Comparison of ENCODE assay signal across 16 cellular contexts in genomic region chr3:159593927-159594605, GRCh38.
DNase-seq lines count a peak whose midpoint lies in the region; FAIRE-seq and TF ChIP-seq lines count a peak whose summit lies in the region.
"Had no signal": no experiment of that assay in that cellular context is flagged by ENCODE, and none has a peak within 500 bp of the region (broad histone marks: within the 10 kb centered on the region; RNA-seq: fewer than 3 reads in every experiment).

No MANE protein-coding gene starts in this region.

- intact Hi-C loops in CD14-positive monocyte (cut with micrococcal nuclease), result no loop called here
- intact Hi-C loops in kidney (cut with DNase I), result no loop called here

- no peaks in the 10 kb centered on the region for H3K4me1 ChIP-seq in kidney (ENCODE audit: control insufficient read depth in 1 of 2, insufficient read depth in 1 of 2, low read depth in 1 of 2, low read length in 2 of 2)

- H3K9me3 ChIP-seq in kidney (ENCODE audit: control insufficient read depth in 1 of 2, low read length in 2 of 2), result no peaks in the 10 kb centered on the region

- H3K9me3 Mint-ChIP-seq in CD14-positive monocyte, result peaks cover 0 to 5% (median 2%) of the 10 kb centered on the region in 7 donors
- H3K9me3 Mint-ChIP-seq: HFFc6 had no signal

- H3K27ac ChIP-seq in VCaP, result peak overlapping the region; percentile 81
- no peak overlapping the region for H3K27ac ChIP-seq in kidney (ENCODE audit: low read depth in 2 of 2, low read length in 2 of 2)

- no peak overlapping the region for H3K9ac ChIP-seq in kidney (ENCODE audit: low read length in 2 of 2)

- H3K36me3 ChIP-seq in kidney (ENCODE audit: control insufficient read depth in 1 of 2, insufficient read depth in 2 of 2, low read length in 2 of 2), result no peaks in the 10 kb centered on the region

- no peak overlapping the region for H3K27ac Mint-ChIP-seq in CD14-positive monocyte
- H3K27ac Mint-ChIP-seq: CD8-positive, alpha-beta T cell; HFFc6 had no signal

- DNase-seq in DMS153 (lab: John Stamatoyannopoulos, UW) (peak; percentile 8), DMS153 treated with DMSO at 0.1 percent for 48 hours (lab: John Stamatoyannopoulos, UW; ENCODE audit: unreplicated experiment) (no peak), NCI-H1105 (lab: John Stamatoyannopoulos, UW) (peak; percentile 50), lung microvascular endothelial cell (ENCODE audit: low read depth in 2 of 2) (peak; percentile 21 to 91), CD14-positive monocyte (ENCODE audit: low spot score) (no peak), kidney (no peak), NCI-H2029 treated with DMSO at 0.1 percent for 48 hours (lab: John Stamatoyannopoulos, UW) (no peak)
- DNase-seq: 8988T; CD8-positive, alpha-beta T cell; EL; HFFc6; MM.1S; NCI-H187 treated with DMSO at 0.1 percent for 48 hours; NCI-H510A had no signal

- H3K36me3 Mint-ChIP-seq in CD14-positive monocyte, result no peaks in the 10 kb centered on the region
- H3K36me3 Mint-ChIP-seq: CD8-positive, alpha-beta T cell had no signal

- TF ChIP-seq CTCF in VCaP (conservative IDR thresholded peaks at IDR 0.05) (no peak), CD14-positive monocyte (IDR thresholded peaks at IDR 0.05) (no peak), kidney (IDR thresholded peaks at IDR 0.05; ENCODE audit: borderline replicate concordance, extremely low read depth, insufficient read depth) (no peak)

- no peak overlapping the region for H3K4me3 Mint-ChIP-seq in CD14-positive monocyte
- H3K4me3 Mint-ChIP-seq: CD8-positive, alpha-beta T cell; HFFc6 had no signal

- H3K4me1 Mint-ChIP-seq in CD14-positive monocyte, result no peaks in the 10 kb centered on the region

- no peak overlapping the region for H3K4me3 ChIP-seq in kidney (ENCODE audit: low read length in 2 of 2)

- no peak for FAIRE-seq in kidney (lab: Jason Lieb, UNC)
- FAIRE-seq: D721Med had no signal

- H3K27me3 Mint-ChIP-seq in CD14-positive monocyte (ENCODE audit: low read depth in 3 of 3), result peaks cover 1 to 2% (median 2%) of the 10 kb centered on the region in 3 donors

Comparison
In these comparisons a context has a peak if more than half of its experiments do, and no peak if none do; other contexts are left out.
1. DNase-seq: peak in DMS153 (single experiment), NCI-H1105 (single experiment) and lung microvascular endothelial cell (2 of 2); none in DMS153 treated with DMSO at 0.1 percent for 48 hours (single experiment), CD14-positive monocyte (single experiment), kidney (single experiment) and NCI-H2029 treated with DMSO at 0.1 percent for 48 hours (single experiment).